Comparison of ENCODE assay signal across 16 cellular contexts in genomic region chr4:104352211-104352610, GRCh38.
DNase-seq lines count a peak whose midpoint lies in the region; ATAC-seq and TF ChIP-seq lines count a peak whose summit lies in the region.
"Had no signal": no experiment of that assay in that cellular context is flagged by ENCODE, and none has a peak within 500 bp of the region (broad histone marks: within the 10 kb centered on the region; RNA-seq: fewer than 3 reads in every experiment).

No MANE protein-coding gene starts in this region.

- H3K4me3 ChIP-seq in LNCaP clone FGC (ENCODE audit: low read depth, low read length) (no peak overlapping the region), epithelial cell of esophagus (ENCODE audit: low read length) (no peak overlapping the region), dorsolateral prefrontal cortex (no peak overlapping the region)
- H3K4me3 ChIP-seq: SJSA1 had no signal

- no peak overlapping the region for H3K27ac ChIP-seq in 22Rv1
- H3K27ac ChIP-seq in dorsolateral prefrontal cortex = no peak overlapping the region
- H3K27ac ChIP-seq: parathyroid adenoma, SJSA1 had no signal

- no peaks in the 10 kb centered on the region for H3K4me1 Mint-ChIP-seq in activated naive CD8-positive, alpha-beta T cell treated with anti-CD3 and anti-CD28 coated beads, Interleukin-2, amount 50 U/mL, for 24 hours
- H3K4me1 Mint-ChIP-seq: memory B cell had no signal

- DNase-seq in LNCaP clone FGC (ENCODE audit: low read depth) (no peak), epithelial cell of esophagus (ENCODE audit: low read depth) (peak; percentile 16), dorsolateral prefrontal cortex (no peak), NCI-H510A (lab: John Stamatoyannopoulos, UW) (no peak)
- no peak for DNase-seq in activated naive CD8-positive, alpha-beta T cell treated with anti-CD3 and anti-CD28 coated beads, Interleukin-2, amount 50 U/mL, for 24 hours
- DNase-seq in activated naive CD4-positive, alpha-beta T cell treated with anti-CD3 and anti-CD28 coated beads, Interleukin-2, amount 50 U/mL, for 16 hours = no peak
- DNase-seq: activated T-cell treated with anti-CD3 and anti-CD28 coated beads, Interleukin-2, amount 50 U/mL, for 4 hours; DMS153; effector memory CD8-positive, alpha-beta T cell; NCI-H1417 treated with DMSO at 0.1 percent for 48 hours; NCI-H524 had no signal

- H3K27me3 ChIP-seq in dorsolateral prefrontal cortex = no peaks in the 10 kb centered on the region
- H3K27me3 ChIP-seq: SJSA1 had no signal

- ATAC-seq in GM18867 (IDR thresholded peaks at IDR 0.05; ENCODE audit: unreplicated experiment) = peak; percentile 44
- no peak for ATAC-seq in activated naive CD8-positive, alpha-beta T cell treated with anti-CD3 and anti-CD28 coated beads, Interleukin-2, amount 50 U/mL, for 24 hours
- ATAC-seq: activated T-cell treated with anti-CD3 and anti-CD28 coated beads, Interleukin-2, amount 50 U/mL, for 4 hours; effector memory CD8-positive, alpha-beta T cell had no signal

- H3K4me3 Mint-ChIP-seq in activated naive CD8-positive, alpha-beta T cell treated with anti-CD3 and anti-CD28 coated beads, Interleukin-2, amount 50 U/mL, for 24 hours = no peak overlapping the region
- H3K4me3 Mint-ChIP-seq: activated T-cell treated with anti-CD3 and anti-CD28 coated beads, Interleukin-2, amount 50 U/mL, for 4 hours; effector memory CD8-positive, alpha-beta T cell; memory B cell had no signal

- H3K36me3 Mint-ChIP-seq in activated naive CD8-positive, alpha-beta T cell treated with anti-CD3 and anti-CD28 coated beads, Interleukin-2, amount 50 U/mL, for 24 hours (ENCODE audit: low read depth) = no peaks in the 10 kb centered on the region
- H3K36me3 Mint-ChIP-seq: memory B cell had no signal

- peaks cover 39% of the 10 kb centered on the region for H3K9me3 Mint-ChIP-seq in activated naive CD8-positive, alpha-beta T cell treated with anti-CD3 and anti-CD28 coated beads, Interleukin-2, amount 50 U/mL, for 24 hours

- peak; percentile 71 for TF ChIP-seq CTCF in 22Rv1 (IDR thresholded peaks at IDR 0.05)
- peak; percentile 48 for TF ChIP-seq CTCF in LNCaP clone FGC (IDR thresholded peaks at IDR 0.05; ENCODE audit: control insufficient read depth, extremely low read depth, insufficient read depth)
- TF ChIP-seq CTCF in epithelial cell of esophagus (IDR thresholded peaks at IDR 0.05; ENCODE audit: insufficient read depth, low read depth, low read length, missing control alignments) = peak; percentile 26
- TF ChIP-seq CTCF in dorsolateral prefrontal cortex (IDR thresholded peaks at IDR 0.05 in 54 of 56, conservative IDR thresholded peaks at IDR 0.05 in 2 of 56; ENCODE audit: low read depth in 1 of 56, partially characterized antibody in 56 of 56) = no peak

- intact Hi-C loops in dorsolateral prefrontal cortex (cut with DNase I) = no loop called here

- no peaks in the 10 kb centered on the region for H3K27me3 Mint-ChIP-seq in activated naive CD8-positive, alpha-beta T cell treated with anti-CD3 and anti-CD28 coated beads, Interleukin-2, amount 50 U/mL, for 24 hours
- H3K27me3 Mint-ChIP-seq: effector memory CD8-positive, alpha-beta T cell had no signal

- H3K27ac Mint-ChIP-seq in activated naive CD8-positive, alpha-beta T cell treated with anti-CD3 and anti-CD28 coated beads, Interleukin-2, amount 50 U/mL, for 24 hours = no peak overlapping the region
- H3K27ac Mint-ChIP-seq: effector memory CD8-positive, alpha-beta T cell; memory B cell had no signal

Comparison
In these comparisons a context has a peak if more than half of its experiments do, and no peak if none do; other contexts are left out.
1. CTCF ChIP-seq: peak in 22Rv1 (single experiment), LNCaP clone FGC (single experiment) and epithelial cell of esophagus (single experiment); none in dorsolateral prefrontal cortex (0 of 56).